Comparison of ENCODE assay signal across 21 cellular contexts in genomic region chr5:12109075-12109688, GRCh38.
"Had no signal": no experiment of that assay in that cellular context is flagged by ENCODE, and none has a peak within 500 bp of the region (broad histone marks: within the 10 kb centered on the region; RNA-seq: fewer than 3 reads in every experiment).

No MANE protein-coding gene starts in this region.

- H3K36me3 ChIP-seq: esophagus muscularis mucosa, gastroesophageal sphincter, left ventricle myocardium inferior, suprapubic skin, thyroid gland had no signal

- FAIRE-seq: keratinocyte, urothelium cell line had no signal

- H3K4me3 ChIP-seq: esophagus muscularis mucosa, gastroesophageal sphincter, left ventricle myocardium inferior, lung, smooth muscle cell, suprapubic skin, thyroid gland had no signal

- H3K4me1 Mint-ChIP-seq: immature natural killer cell; naive thymus-derived CD4-positive, alpha-beta T cell had no signal

- ATAC-seq: effector memory CD8-positive, alpha-beta T cell; gastroesophageal sphincter; naive thymus-derived CD4-positive, alpha-beta T cell; right cardiac atrium had no signal

- H3K4me2 ChIP-seq: smooth muscle cell had no signal

- H3K27ac Mint-ChIP-seq: dendritic cell treated with granulocyte-macrophage colony-stimulating factor and Interleukin-4, amounts not matched to agents 40 ng/mL and 50 ng/mL, for 4 days; effector memory CD8-positive, alpha-beta T cell; immature natural killer cell; naive thymus-derived CD4-positive, alpha-beta T cell; type B pancreatic cell had no signal

- H3K27ac ChIP-seq: epithelial cell of prostate, esophagus muscularis mucosa, gastroesophageal sphincter, left ventricle myocardium inferior, suprapubic skin, thyroid gland had no signal

- H3K4me3 Mint-ChIP-seq: dendritic cell treated with granulocyte-macrophage colony-stimulating factor and Interleukin-4, amounts not matched to agents 40 ng/mL and 50 ng/mL, for 4 days; effector memory CD8-positive, alpha-beta T cell; immature natural killer cell; naive thymus-derived CD4-positive, alpha-beta T cell; type B pancreatic cell had no signal

- DNase-seq: effector memory CD8-positive, alpha-beta T cell; glutamatergic neuron; immature natural killer cell; left ventricle myocardium inferior; mesenchymal stem cell; naive thymus-derived CD4-positive, alpha-beta T cell; posterior cingulate gyrus; right cardiac atrium; stimulated activated CD4-positive, alpha-beta T cell treated with anti-CD3 and anti-CD28 coated beads, Interleukin-2, amount 100 ng/mL, for 48 hours; stimulated activated naive CD4-positive, alpha-beta T cell treated with Interleukin-2 at 50 U/mL for 16 hours; thyroid gland had no signal

- H3K27me3 Mint-ChIP-seq: dendritic cell treated with granulocyte-macrophage colony-stimulating factor and Interleukin-4, amounts not matched to agents 40 ng/mL and 50 ng/mL, for 4 days; effector memory CD8-positive, alpha-beta T cell; naive thymus-derived CD4-positive, alpha-beta T cell; type B pancreatic cell had no signal

- H3K9me3 ChIP-seq: esophagus muscularis mucosa, gastroesophageal sphincter, left ventricle myocardium inferior, suprapubic skin, thyroid gland had no signal

- H3K4me1 ChIP-seq: esophagus muscularis mucosa, gastroesophageal sphincter, left ventricle myocardium inferior, suprapubic skin, thyroid gland had no signal

- H3K36me3 Mint-ChIP-seq: immature natural killer cell; naive thymus-derived CD4-positive, alpha-beta T cell; type B pancreatic cell had no signal

- H3K27me3 ChIP-seq: esophagus muscularis mucosa, gastroesophageal sphincter, suprapubic skin, thyroid gland had no signal

- H3K9me3 Mint-ChIP-seq: type B pancreatic cell had no signal
